In the genomic region with DNA sequence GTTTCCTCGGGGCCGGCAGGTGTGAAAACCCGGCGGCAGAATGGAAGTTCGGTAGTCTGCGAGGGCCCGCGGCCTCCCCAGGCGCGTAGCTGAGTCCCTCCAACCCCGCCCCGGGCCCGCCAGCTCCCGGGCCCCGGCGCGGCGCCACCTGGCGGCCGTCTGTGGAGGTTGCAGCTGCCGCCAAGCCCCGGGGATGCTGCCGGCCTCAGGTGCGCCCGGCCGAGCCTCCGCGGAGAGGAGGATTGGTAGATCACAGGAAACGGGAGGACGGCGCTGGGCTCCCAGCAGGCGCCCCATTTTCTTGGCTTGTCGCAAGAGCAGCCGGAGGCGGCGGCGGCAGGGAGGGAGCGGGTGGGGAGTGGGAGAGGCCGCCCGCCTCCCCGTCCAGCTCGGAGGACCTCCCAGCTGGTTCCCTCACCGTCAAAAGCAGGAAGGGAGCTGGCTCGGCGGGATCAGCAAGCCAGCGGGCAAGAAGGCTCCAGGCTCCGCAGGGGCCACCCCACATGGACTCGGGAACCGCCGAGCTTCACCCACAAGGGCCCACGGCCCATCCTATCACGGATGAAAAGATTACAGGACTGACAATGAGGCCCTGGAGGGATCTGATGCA, we compare ENCODE assay signal across 8 cellular contexts. TPM values are rescaled to one million over a fixed set of nuclear protein-coding genes. Genes with fewer than 3 reads are reported as not detected.
DNase-seq lines count a peak whose midpoint lies in the region; ATAC-seq and TF ChIP-seq lines count a peak whose summit lies in the region.
"Not testable (repeated sequence)": the region's sequence is repeated elsewhere in the genome, so short reads cannot be mapped to it uniquely, and the experiment has no call there.

No MANE protein-coding gene starts in this region.

- not testable (repeated sequence) for H3K27me3 Mint-ChIP-seq in MCF 10A (ENCODE audit: insufficient read depth, unreplicated experiment)

- H3K4me3 Mint-ChIP-seq in MCF 10A (ENCODE audit: unreplicated experiment) = peak overlapping the region; percentile 86

- H3K9me3 Mint-ChIP-seq in MCF 10A (ENCODE audit: unreplicated experiment) = not testable (repeated sequence)

- peak overlapping the region; percentile 53 for H3K4me3 ChIP-seq in WI38 (ENCODE audit: low read depth, low read length)
- peak overlapping the region in 1 of 3 donors; percentile 57 for H3K4me3 ChIP-seq in skeletal muscle tissue (ENCODE audit: low read length in 3 of 3)

- not testable (repeated sequence) for H3K4me1 Mint-ChIP-seq in MCF 10A (ENCODE audit: insufficient read depth, unreplicated experiment)

- not testable (repeated sequence) for H3K9me3 ChIP-seq in skeletal muscle tissue (ENCODE audit: control insufficient read depth in 3 of 3, low read length in 3 of 3)

- CTCF ChIA-PET in MCF 10A (lab: Yijun Ruan, JAX) = interaction anchor here (0.7 kb wide), 1 partner anchor 92 kb away, joined by 5 read pairs; no protein-coding TSS in a partner anchor

- not testable (repeated sequence) for H3K36me3 Mint-ChIP-seq in MCF 10A (ENCODE audit: insufficient read depth, unreplicated experiment)

- H3K27me3 ChIP-seq in skeletal muscle tissue (ENCODE audit: control insufficient read depth in 3 of 3, insufficient read depth in 3 of 3, low read length in 3 of 3) = not testable (repeated sequence)

- BruUV-seq in MCF 10A (replicated peaks; lab: Mats Ljungman, UMichigan) = not testable (repeated sequence)

- peak; percentile 37 for DNase-seq in 8988T
- DNase-seq in NCI-H2081 (lab: John Stamatoyannopoulos, UW) = peak; percentile 82 to 89
- peak; percentile 78 for DNase-seq in MCF 10A (ENCODE audit: unreplicated experiment)
- DNase-seq in iPS-NIHi11 (ENCODE audit: low spot score) = peak; percentile 83

- TF ChIP-seq CTCF in WI38 (IDR thresholded peaks at IDR 0.05; ENCODE audit: low read depth, low read length) (peak; percentile 60), MCF 10A (IDR thresholded peaks at IDR 0.05; ENCODE audit: unreplicated experiment) (peak; percentile 81)

- not testable (repeated sequence) for H3K27ac ChIP-seq in skeletal muscle tissue (ENCODE audit: low read depth, low read length)

- peak overlapping the region in 2 of 3 donors; percentile 67 to 77 for H3K9ac ChIP-seq in skeletal muscle tissue (ENCODE audit: low read depth in 1 of 3, low read length in 3 of 3)

- ATAC-seq in GM18520 (IDR thresholded peaks at IDR 0.05; ENCODE audit: unreplicated experiment) (peak; percentile 53), HG03025 (IDR thresholded peaks at IDR 0.05; ENCODE audit: low FRiP score, unreplicated experiment) (peak; percentile 87)

- POLR2A ChIA-PET in MCF 10A (lab: Yijun Ruan, JAX) = not testable (repeated sequence)

- intact Hi-C loops in MCF 10A (cut with micrococcal nuclease) = not testable (repeated sequence)

- H3K36me3 ChIP-seq in skeletal muscle tissue (ENCODE audit: control insufficient read depth in 3 of 3, insufficient read depth in 3 of 3, low read length in 3 of 3) = not testable (repeated sequence)

- H3K27ac Mint-ChIP-seq in MCF 10A (ENCODE audit: low read depth, unreplicated experiment) = peak overlapping the region; percentile 86

- H3K4me1 ChIP-seq in skeletal muscle tissue (ENCODE audit: control insufficient read depth in 3 of 3, insufficient read depth in 3 of 3, low read length in 3 of 3) = not testable (repeated sequence)

RNA-seq across cellular contexts. Expression of gene FCGR1A, which starts 10.5 kb away (rescaled TPM):
- not detected in 2 replicates for total RNA-seq in MCF 10A (2022)
- 5.2 TPM for total RNA-seq in skeletal muscle tissue
